Comparison of ENCODE assay signal across 8 cellular contexts in genomic region chr1:38013027-38013588, GRCh38. TPM values are rescaled to one million over a fixed set of nuclear protein-coding genes. Genes with fewer than 3 reads are reported as not detected.
A peak's percentile ranks its signal among the peaks of the same experiment; 100 is the strongest.
DNase-seq lines count a peak whose midpoint lies in the region; ATAC-seq and TF ChIP-seq lines count a peak whose summit lies in the region.

No MANE protein-coding gene starts in this region.

- ATAC-seq in activated CD4-positive, alpha-beta T cell treated with anti-CD3 and anti-CD28 coated beads for 36 hours = no peak
- ATAC-seq in right lobe of liver (peak in 2 of 4 donors; percentile 1 to 2), HG02763 (IDR thresholded peaks at IDR 0.05; ENCODE audit: unreplicated experiment) (no peak)

- H3K27me3 ChIP-seq in right lobe of liver (no peaks in the 10 kb centered on the region), transverse colon (no peaks in the 10 kb centered on the region)

- H3K4me3 ChIP-seq in right lobe of liver (peak overlapping the region; percentile 69 to 96 (median 78)), transverse colon (peak overlapping the region; percentile 74 to 90 (median 84))

- H3K36me3 ChIP-seq in right lobe of liver = peaks cover 0 to 18% (median 7%) of the 10 kb centered on the region in 4 donors
- H3K36me3 ChIP-seq in transverse colon = peaks cover 0 to 12% (median 3%) of the 10 kb centered on the region in 4 donors

- no peak for DNase-seq in activated CD4-positive, alpha-beta T cell treated with anti-CD3 and anti-CD28 coated beads for 36 hours
- DNase-seq in activated CD4-positive, alpha-beta T cell treated with anti-CD3 and anti-CD28 coated beads, Interleukin-2, amount 50 U/mL, for 1 hour = no peak
- DNase-seq in M059J (ENCODE audit: low read depth) (peak; percentile 73), MCF 10A (ENCODE audit: unreplicated experiment) (peak; percentile 57), right lobe of liver (no peak), transverse colon (no peak), amniotic stem cell (lab: John Stamatoyannopoulos, UW) (no peak)

- H3K27me3 Mint-ChIP-seq in activated CD4-positive, alpha-beta T cell treated with anti-CD3 and anti-CD28 coated beads for 36 hours = no peaks in the 10 kb centered on the region
- H3K27me3 Mint-ChIP-seq in MCF 10A (ENCODE audit: insufficient read depth, unreplicated experiment) = no peaks in the 10 kb centered on the region

- H3K9me3 ChIP-seq in right lobe of liver (no peaks in the 10 kb centered on the region), transverse colon (no peaks in the 10 kb centered on the region)

- TSS peak; percentile 63 for BruUV-seq in MCF 10A (replicated peaks; lab: Mats Ljungman, UMichigan)

- H3K27ac Mint-ChIP-seq in activated CD4-positive, alpha-beta T cell treated with anti-CD3 and anti-CD28 coated beads for 36 hours = peak overlapping the region; percentile 95
- H3K27ac Mint-ChIP-seq in MCF 10A (ENCODE audit: low read depth, unreplicated experiment) = peak overlapping the region; percentile 99

- H3K27ac ChIP-seq in right lobe of liver = peak overlapping the region; percentile 66 to 79 (median 77)
- peak overlapping the region; percentile 92 to 96 (median 96) for H3K27ac ChIP-seq in transverse colon

- CTCF ChIA-PET in activated CD4-positive, alpha-beta T cell treated with anti-CD3 and anti-CD28 coated beads for 36 hours (lab: Charles Lee) = interaction anchor here (0.5 to 5.3 kb wide), 7 partner anchors 8 to 153 kb away, joined by 3 to 30 read pairs (median 3); no protein-coding TSS in a partner anchor
- CTCF ChIA-PET in MCF 10A (lab: Yijun Ruan, JAX) = interaction anchor here (0.6 to 8.9 kb wide), 11 partner anchors 9 to 822 kb away, joined by 3 to 58 read pairs (median 4); partner anchors contain the start of gene SF3A3

- peaks cover 51% of the 10 kb centered on the region for H3K4me1 Mint-ChIP-seq in activated CD4-positive, alpha-beta T cell treated with anti-CD3 and anti-CD28 coated beads for 36 hours
- H3K4me1 Mint-ChIP-seq in MCF 10A (ENCODE audit: insufficient read depth, unreplicated experiment) = peaks cover 20% of the 10 kb centered on the region

- peaks cover 30% of the 10 kb centered on the region for H3K36me3 Mint-ChIP-seq in activated CD4-positive, alpha-beta T cell treated with anti-CD3 and anti-CD28 coated beads for 36 hours (ENCODE audit: low read depth)
- peaks cover 41% of the 10 kb centered on the region for H3K36me3 Mint-ChIP-seq in MCF 10A (ENCODE audit: insufficient read depth, unreplicated experiment)

- TF ChIP-seq POLR2A in right lobe of liver (IDR thresholded peaks at IDR 0.05) (no peak), transverse colon (IDR thresholded peaks at IDR 0.05) (no peak)

- TF ChIP-seq CTCF in MCF 10A (IDR thresholded peaks at IDR 0.05; ENCODE audit: unreplicated experiment) (no peak), right lobe of liver (IDR thresholded peaks at IDR 0.05) (no peak), transverse colon (IDR thresholded peaks at IDR 0.05) (no peak)

- 4% methylated on average over 8 of the region's 8 CpGs for WGBS in right lobe of liver (ENCODE audit: insufficient coverage, low coverage, low lambda C conversion rate, missing lambda C conversion rate)
- 4 to 14% methylated on average over 4 to 8 of the region's 8 CpGs for WGBS in transverse colon (ENCODE audit: low coverage in 1 of 2), 2 donors

- H3K9me3 Mint-ChIP-seq in activated CD4-positive, alpha-beta T cell treated with anti-CD3 and anti-CD28 coated beads for 36 hours (ENCODE audit: low read depth) = no peaks in the 10 kb centered on the region
- H3K9me3 Mint-ChIP-seq in MCF 10A (ENCODE audit: unreplicated experiment) = no peaks in the 10 kb centered on the region

- peak overlapping the region; percentile 97 for H3K4me3 Mint-ChIP-seq in activated CD4-positive, alpha-beta T cell treated with anti-CD3 and anti-CD28 coated beads for 36 hours
- peak overlapping the region; percentile 97 for H3K4me3 Mint-ChIP-seq in MCF 10A (ENCODE audit: unreplicated experiment)

- POLR2A ChIA-PET in activated CD4-positive, alpha-beta T cell treated with anti-CD3 and anti-CD28 coated beads for 36 hours (lab: Charles Lee) = interaction anchor here (3.5 kb wide), 1 partner anchor 14 kb away, joined by 27 read pairs; no protein-coding TSS in a partner anchor
- POLR2A ChIA-PET in MCF 10A (lab: Yijun Ruan, JAX) = interaction anchor here (0.6 to 4.8 kb wide), 13 partner anchors 12 to 1549 kb away, joined by 3 to 42 read pairs (median 4); partner anchors contain the start of genes MRPS15, MYCBP, POU3F1 and RRAGC

- TF ChIP-seq EP300 in transverse colon (IDR thresholded peaks at IDR 0.05; ENCODE audit: low read depth) = no peak

- H3K4me1 ChIP-seq in right lobe of liver = peaks cover 0 to 21% (median 15%) of the 10 kb centered on the region in 4 donors
- peaks cover 6 to 44% (median 28%) of the 10 kb centered on the region in 4 donors for H3K4me1 ChIP-seq in transverse colon

- intact Hi-C loops in activated CD4-positive, alpha-beta T cell treated with anti-CD3 and anti-CD28 coated beads for 36 hours (cut with DNase I, micrococcal nuclease) = loop anchor here (2.0 to 5.0 kb wide), 6 partner anchors 321 to 1626 kb away; partner anchors contain the start of genes CDCA8 (in 1 of the 2), MEAF6 (in 1 of the 2), MRPS15 (in 1 of the 2) and NDUFS5 (in 1 of the 2)
- intact Hi-C loops in MCF 10A (cut with micrococcal nuclease) = no loop called here
- intact Hi-C loops in right lobe of liver (cut with DNase I) = no loop called here
- intact Hi-C loops in transverse colon (cut with DNase I; ENCODE audit: low total_unique reads) = loop anchor here (1.0 kb wide), 1 partner anchor 18 kb away; no protein-coding TSS in a partner anchor

- in situ Hi-C loops in transverse colon (cut with MboI; ENCODE audit: low pct_ligation_motif_present in 1 of 4, low pct_unique_long_range_greater_than_20kb in 1 of 4, low sequenced_read_pairs in 3 of 4) = no loop called here

RNA-seq across cellular contexts. Expression of gene UTP11, which starts 0.6 kb away (rescaled TPM):
- total RNA-seq in activated CD4-positive, alpha-beta T cell treated with anti-CD3 and anti-CD28 coated beads for 36 hours = 10 to 100 TPM; 68.9 to 82.4 TPM
- 69.6 and 103 TPM in 2 replicates for total RNA-seq in M059J (2014; rRNA removed; shearing (Covaris generic))
- 66.5 and 70.3 TPM in 2 replicates for total RNA-seq in MCF 10A (2022)
- total RNA-seq in right lobe of liver = 10 to 100 TPM in 5 of 6 experiments, 1 to 10 TPM in 1; 6.8 to 33.1 (median 12.8) TPM
- 10 to 100 TPM in 2 of 4 donors, 1 to 10 TPM in 2; 3.2 to 22.2 (median 15.3) TPM for total RNA-seq in transverse colon

RNA-seq across cellular contexts. Expression of gene FHL3, which starts 7.8 kb away (rescaled TPM):
- total RNA-seq in activated CD4-positive, alpha-beta T cell treated with anti-CD3 and anti-CD28 coated beads for 36 hours = 10 to 100 TPM; 21.1 to 23.8 TPM
- 18.2 and 24.6 TPM in 2 replicates for total RNA-seq in M059J (2014; rRNA removed; shearing (Covaris generic))
- total RNA-seq in MCF 10A (2022) (13.5 and 18.8 TPM in 2 replicates), right lobe of liver (1 to 10 TPM; 1.3 to 7.1 (median 4.4) TPM), transverse colon (10 to 100 TPM in 3 of 4 donors, 1 to 10 TPM in 1; 3.0 to 19.1 (median 12.2) TPM)

RNA-seq across cellular contexts. Expression of gene SF3A3, which starts 23.3 kb away (rescaled TPM):
- total RNA-seq in activated CD4-positive, alpha-beta T cell treated with anti-CD3 and anti-CD28 coated beads for 36 hours = 100 to 1,000 TPM; 131 TPM
- total RNA-seq in M059J (2014; rRNA removed; shearing (Covaris generic)) = 187 and 209 TPM in 2 replicates
- 55.6 and 61.7 TPM in 2 replicates for total RNA-seq in MCF 10A (2022)
- 10 to 100 TPM; 13.6 to 32.1 (median 20.8) TPM for total RNA-seq in right lobe of liver
- 10 to 100 TPM; 17.7 to 55.0 (median 39.5) TPM for total RNA-seq in transverse colon

RNA-seq across cellular contexts. Expression of gene POU3F1, which starts 33.5 kb away (rescaled TPM):
- total RNA-seq in activated CD4-positive, alpha-beta T cell treated with anti-CD3 and anti-CD28 coated beads for 36 hours = under 1 TPM; 0.11 to 0.26 TPM
- not detected in 2 replicates for total RNA-seq in M059J (2014; rRNA removed; shearing (Covaris generic))
- 0.14 TPM in 1 of 2 replicates, not detected in the other for total RNA-seq in MCF 10A (2022)
- total RNA-seq in right lobe of liver = under 1 TPM in 1 of 6 experiments, not detected in 5; 0.09 TPM
- not detected for total RNA-seq in transverse colon

Comparison
In these comparisons a context has a peak if more than half of its experiments do, and no peak if none do; other contexts are left out.
1. DNase-seq: peak in M059J (single experiment) and MCF 10A (single experiment); none in activated CD4-positive, alpha-beta T cell treated with anti-CD3 and anti-CD28 coated beads for 36 hours (single experiment), activated CD4-positive, alpha-beta T cell treated with anti-CD3 and anti-CD28 coated beads, Interleukin-2, amount 50 U/mL, for 1 hour (single experiment), right lobe of liver (0 of 3), transverse colon (single experiment) and amniotic stem cell (single experiment).
2. intact Hi-C loops: an anchor here in activated CD4-positive, alpha-beta T cell treated with anti-CD3 and anti-CD28 coated beads for 36 hours (2.0 to 5.0 kb wide) and transverse colon (1.0 kb wide); none called in MCF 10A and right lobe of liver.